In genomic region chr2:223563462-223563861, GRCh38 we compare ENCODE assay signal across 8 cellular contexts. TPM values are rescaled to one million over a fixed set of nuclear protein-coding genes. Genes with fewer than 3 reads are reported as not detected.
DNase-seq lines count a peak whose midpoint lies in the region; ATAC-seq and TF ChIP-seq lines count a peak whose summit lies in the region.

No MANE protein-coding gene starts in this region.

- H2AFZ ChIP-seq in SK-N-SH (ENCODE audit: low read depth) = peak overlapping the region; percentile 61; the same call in 1 of the 2 replicates

- no peaks in the 10 kb centered on the region for H3K36me3 Mint-ChIP-seq in activated naive CD8-positive, alpha-beta T cell treated with anti-CD3 and anti-CD28 coated beads for 36 hours

- H3K27me3 ChIP-seq in BE2C (no peaks in the 10 kb centered on the region), SK-N-SH (ENCODE audit: insufficient read depth) (no peaks in the 10 kb centered on the region), spleen (replicated peaks in 1 of 7) (peaks cover 0 to 3% (median 0%) of the 10 kb centered on the region in 7 donors)
- H3K27me3 ChIP-seq in effector memory CD4-positive, alpha-beta T cell (replicated peaks; ENCODE audit: control insufficient read depth, insufficient read depth, low read length, poor library complexity, severe bottlenecking) = no peaks in the 10 kb centered on the region

- H3K9ac ChIP-seq in SK-N-SH = peak overlapping the region; percentile 48; the same call in 1 of the 2 replicates

- no peaks in the 10 kb centered on the region for H3K9me3 ChIP-seq in BE2C
- H3K9me3 ChIP-seq in SK-N-SH = no peaks in the 10 kb centered on the region
- H3K9me3 ChIP-seq in effector memory CD4-positive, alpha-beta T cell (ENCODE audit: control insufficient read depth, low read length) = no peaks in the 10 kb centered on the region
- H3K9me3 ChIP-seq in spleen = no peaks in the 10 kb centered on the region

- TF ChIP-seq CTCF in BE2C (IDR thresholded peaks at IDR 0.05; ENCODE audit: low read depth, low read length) (no peak; the same call in 1 of the 2 replicates), SK-N-SH (IDR thresholded peaks at IDR 0.05) (0 out of 2 replicates have a peak, but pooled peaks have one; percentile 14), spleen (IDR thresholded peaks at IDR 0.05 in 8 of 11, conservative IDR thresholded peaks at IDR 0.05 in 3 of 11) (no peak)

- DNase-seq in BE2C (peak; percentile 39), HuH-7 (ENCODE audit: low spot score) (peak; percentile 9), SK-N-SH (peak; percentile 14), iPS-NIHi11 (ENCODE audit: low spot score) (peak; percentile 42), spleen (no peak)
- DNase-seq in effector memory CD4-positive, alpha-beta T cell = no peak
- no peak for DNase-seq in activated naive CD8-positive, alpha-beta T cell treated with anti-CD3 and anti-CD28 coated beads for 36 hours

- no peak overlapping the region for H3K4me3 Mint-ChIP-seq in activated naive CD8-positive, alpha-beta T cell treated with anti-CD3 and anti-CD28 coated beads for 36 hours

- H3K27ac ChIP-seq in SK-N-SH (ENCODE audit: low read depth in 2 of 2, low read length in 1 of 2) = peak overlapping the region; percentile 61 to 81
- H3K27ac ChIP-seq in effector memory CD4-positive, alpha-beta T cell (ENCODE audit: insufficient read depth, low read length, poor library complexity, severe bottlenecking) = no peak overlapping the region
- H3K27ac ChIP-seq in spleen = no peak overlapping the region

- intact Hi-C loops in spleen (cut with DNase I; ENCODE audit: low total_unique reads) = no loop called here

- TF ChIP-seq RAD21 in SK-N-SH (IDR thresholded peaks at IDR 0.05; ENCODE audit: low read length) = no peak

- H3K79me2 ChIP-seq in SK-N-SH (ENCODE audit: insufficient read depth) = no peaks in the 10 kb centered on the region

- POLR2A ChIA-PET in SK-N-SH (lab: Yijun Ruan, JAX) = no interaction called here

- CTCF ChIA-PET in SK-N-SH (lab: Yijun Ruan, JAX) = no interaction called here

- no peaks in the 10 kb centered on the region for H3K9me3 Mint-ChIP-seq in activated naive CD8-positive, alpha-beta T cell treated with anti-CD3 and anti-CD28 coated beads for 36 hours

- H3K9me2 ChIP-seq in SK-N-SH = no peaks in the 10 kb centered on the region

- H3F3A ChIP-seq in SK-N-SH (replicated peaks; ENCODE audit: insufficient read depth) = peaks cover 28% of the 10 kb centered on the region

- H3K27me3 Mint-ChIP-seq in activated naive CD8-positive, alpha-beta T cell treated with anti-CD3 and anti-CD28 coated beads for 36 hours = peaks cover 8% of the 10 kb centered on the region

- no peaks in the 10 kb centered on the region for H3K4me1 Mint-ChIP-seq in activated naive CD8-positive, alpha-beta T cell treated with anti-CD3 and anti-CD28 coated beads for 36 hours

- H3K4me2 ChIP-seq in SK-N-SH = peak overlapping the region; percentile 71

- H3K4me1 ChIP-seq in BE2C (peaks cover 18% of the 10 kb centered on the region), SK-N-SH (ENCODE audit: control insufficient read depth in 1 of 2, insufficient read depth in 2 of 2, low read depth in 1 of 2, low read length in 1 of 2) (peaks cover 2 to 22% of the 10 kb centered on the region in 2 experiments), spleen (no peaks in the 10 kb centered on the region)
- H3K4me1 ChIP-seq in effector memory CD4-positive, alpha-beta T cell (ENCODE audit: control insufficient read depth, insufficient read depth, low read length, poor library complexity, severe bottlenecking) = no peaks in the 10 kb centered on the region

- TF ChIP-seq POLR2A in spleen (IDR thresholded peaks at IDR 0.05) = no peak

- H4K20me1 ChIP-seq in SK-N-SH (ENCODE audit: insufficient read depth) = no peaks in the 10 kb centered on the region

- TF ChIP-seq EP300 in SK-N-SH (IDR thresholded peaks at IDR 0.05; ENCODE audit: borderline replicate concordance in 1 of 2, low read depth in 1 of 2, low read length in 1 of 2) = peak in 1 of 2 experiments; percentile 61; a peak in 1 of 4 replicates

- no peak overlapping the region for H3K4me3 ChIP-seq in BE2C (ENCODE audit: low read depth, low read length)
- H3K4me3 ChIP-seq in SK-N-SH (ENCODE audit: low read depth in 2 of 2, low read length in 1 of 2) = no peak overlapping the region
- no peak overlapping the region for H3K4me3 ChIP-seq in effector memory CD4-positive, alpha-beta T cell (ENCODE audit: insufficient read depth, low read depth, low read length, poor library complexity, severe bottlenecking)
- H3K4me3 ChIP-seq in spleen = no peak overlapping the region

- no peak overlapping the region for H3K27ac Mint-ChIP-seq in activated naive CD8-positive, alpha-beta T cell treated with anti-CD3 and anti-CD28 coated beads for 36 hours

- no peaks in the 10 kb centered on the region for H3K36me3 ChIP-seq in BE2C
- H3K36me3 ChIP-seq in SK-N-SH (replicated peaks in 1 of 2; ENCODE audit: control insufficient read depth in 1 of 2, insufficient read depth in 2 of 2, low read length in 1 of 2) = no peaks in the 10 kb centered on the region
- no peaks in the 10 kb centered on the region for H3K36me3 ChIP-seq in effector memory CD4-positive, alpha-beta T cell (ENCODE audit: control insufficient read depth, insufficient read depth, low read length)
- H3K36me3 ChIP-seq in spleen = no peaks in the 10 kb centered on the region

- ATAC-seq in GM19351 (IDR thresholded peaks at IDR 0.05; ENCODE audit: unreplicated experiment) = no peak

TF ChIP-seq in SK-N-SH, 30 proteins besides CTCF, POLR2A, EP300 and RAD21:
- peak; percentile 62; the same call in 1 of the 2 replicates for TF ChIP-seq POLR2AphosphoS5 (IDR thresholded peaks at IDR 0.05; ENCODE audit: low read depth, low read length)
- peak; percentile 93 for TF ChIP-seq JUND (IDR thresholded peaks at IDR 0.05)
- TF ChIP-seq SIN3A (IDR thresholded peaks at IDR 0.05; ENCODE audit: borderline replicate concordance, low read depth, low read length) = no peak
- TF ChIP-seq MXI1 (IDR thresholded peaks at IDR 0.05; ENCODE audit: low read depth, low read length) = no peak
- peak; percentile 84 for TF ChIP-seq TCF12 (IDR thresholded peaks at IDR 0.05)
- TF ChIP-seq SMC3 (IDR thresholded peaks at IDR 0.05; ENCODE audit: low read depth, low read length) = no peak
- TF ChIP-seq FOSL2 (IDR thresholded peaks at IDR 0.05; ENCODE audit: borderline replicate concordance, low read depth) = peak; percentile 94
- TF ChIP-seq FOXM1 (IDR thresholded peaks at IDR 0.05; ENCODE audit: low read depth) = no peak
- peak; percentile 76 for TF ChIP-seq PBX3 (IDR thresholded peaks at IDR 0.05)
- TF ChIP-seq, protein P1, sequence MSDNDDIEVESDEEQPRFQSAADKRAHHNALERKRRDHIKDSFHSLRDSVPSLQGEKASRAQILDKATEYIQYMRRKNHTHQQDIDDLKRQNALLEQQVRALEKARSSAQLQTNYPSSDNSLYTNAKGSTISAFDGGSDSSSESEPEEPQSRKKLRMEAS (IDR thresholded peaks at IDR 0.05; ENCODE audit: low read depth) = peak; percentile 41; the same call in 1 of the 2 replicates

RNA-seq across cellular contexts. Expression of gene SCG2, which starts 38.7 kb away (rescaled TPM):
- polyA plus RNA-seq in BE2C (2012; ENCODE audit: insufficient read depth, insufficient read length, low read depth) = 592 TPM
- polyA plus RNA-seq in SK-N-SH (2012; rRNA removed) = 373 and 509 TPM in 2 replicates
- polyA plus RNA-seq in SK-N-SH (2012; cell fraction: cytosol; rRNA removed) = 589 and 747 TPM in 2 replicates
- 127 and 310 TPM in 2 replicates for polyA plus RNA-seq in SK-N-SH (2012; cell fraction: nucleus; rRNA removed)
- total RNA-seq in activated naive CD8-positive, alpha-beta T cell treated with anti-CD3 and anti-CD28 coated beads for 36 hours = not detected
- total RNA-seq in spleen = under 1 TPM in 2 of 7 donors, not detected in 5; 0.13 to 0.34 TPM
- under 1 TPM; 0.13 to 0.39 (median 0.17) TPM for polyA plus RNA-seq in spleen

Comparison
In these comparisons a context has a peak if more than half of its experiments do, and no peak if none do; other contexts are left out.
1. DNase-seq: peak in BE2C (single experiment), HuH-7 (single experiment), SK-N-SH (single experiment) and iPS-NIHi11 (single experiment); none in effector memory CD4-positive, alpha-beta T cell (0 of 3), activated naive CD8-positive, alpha-beta T cell treated with anti-CD3 and anti-CD28 coated beads for 36 hours (single experiment) and spleen (single experiment).
2. H3K27ac ChIP-seq: peak in SK-N-SH (2 of 2); none in effector memory CD4-positive, alpha-beta T cell (single experiment) and spleen (0 of 8).